ENCODE assay signal across 24 cellular contexts in genomic region chr20:43533060-43533459, GRCh38. TPM values are rescaled to one million over a fixed set of nuclear protein-coding genes. Genes with fewer than 3 reads are reported as not detected.
DNase-seq lines count a peak whose midpoint lies in the region; ATAC-seq and TF ChIP-seq lines count a peak whose summit lies in the region.
"Had no signal": no experiment of that assay in that cellular context is flagged by ENCODE, and none has a peak within 500 bp of the region (broad histone marks: within the 10 kb centered on the region; RNA-seq: fewer than 3 reads in every experiment).

No MANE protein-coding gene starts in this region.

- H3K4me3 Mint-ChIP-seq in chondrocyte (ENCODE audit: unreplicated experiment) = no peak overlapping the region
- H3K4me3 Mint-ChIP-seq: activated naive CD8-positive, alpha-beta T cell treated with anti-CD3 and anti-CD28 coated beads, Interleukin-2, amount 10 ng/mL, durations not matched to agents 7 days and 5 days; central memory CD8-positive, alpha-beta T cell; stimulated activated naive B cell treated with anti-CD40 and anti-IgM and Interleukin-4, amounts not matched to agents 10 μg/mL and 1 μg/mL and 100 μg/mL, for 72 hours had no signal

- H3K9me3 Mint-ChIP-seq in chondrocyte (ENCODE audit: low read depth) = no peaks in the 10 kb centered on the region
- no peaks in the 10 kb centered on the region for H3K9me3 Mint-ChIP-seq in activated naive CD4-positive, alpha-beta T cell treated with anti-CD3 and anti-CD28 coated beads, Interleukin-2, amount 50 U/mL, for 72 hours
- H3K9me3 Mint-ChIP-seq: activated naive CD8-positive, alpha-beta T cell treated with anti-CD3 and anti-CD28 coated beads, Interleukin-2, amount 10 ng/mL, durations not matched to agents 7 days and 5 days; central memory CD8-positive, alpha-beta T cell; stimulated activated naive B cell treated with anti-CD40 and anti-IgM and Interleukin-4, amounts not matched to agents 10 μg/mL and 1 μg/mL and 100 μg/mL, for 72 hours had no signal

- H3K27me3 Mint-ChIP-seq in chondrocyte (ENCODE audit: low read depth) = no peaks in the 10 kb centered on the region
- H3K27me3 Mint-ChIP-seq: activated naive CD8-positive, alpha-beta T cell treated with anti-CD3 and anti-CD28 coated beads, Interleukin-2, amount 10 ng/mL, durations not matched to agents 7 days and 5 days; central memory CD8-positive, alpha-beta T cell had no signal

- no peaks in the 10 kb centered on the region for H3K4me1 Mint-ChIP-seq in chondrocyte (ENCODE audit: low read depth)
- H3K4me1 Mint-ChIP-seq: activated naive CD8-positive, alpha-beta T cell treated with anti-CD3 and anti-CD28 coated beads, Interleukin-2, amount 10 ng/mL, durations not matched to agents 7 days and 5 days; central memory CD8-positive, alpha-beta T cell had no signal

- in situ Hi-C loops in GM13977 (cut with MboI; ENCODE audit: low pct_unique_long_range_greater_than_20kb, low sequenced_read_pairs, unreplicated experiment) = loop anchor here (10.0 to 25.0 kb wide), 2 partner anchors 162 to 554 kb away; no protein-coding TSS in a partner anchor

- TF ChIP-seq CTCF in chondrocyte (IDR thresholded peaks at IDR 0.05) = no peak
- no peak for TF ChIP-seq CTCF in GM13977 (IDR thresholded peaks at IDR 0.05; ENCODE audit: extremely low read depth, insufficient read depth, missing control alignments)

- no peak overlapping the region for H3K27ac Mint-ChIP-seq in chondrocyte (ENCODE audit: unreplicated experiment)
- no peak overlapping the region for H3K27ac Mint-ChIP-seq in activated naive CD4-positive, alpha-beta T cell treated with anti-CD3 and anti-CD28 coated beads, Interleukin-2, amount 50 U/mL, for 72 hours
- H3K27ac Mint-ChIP-seq: activated naive CD8-positive, alpha-beta T cell treated with anti-CD3 and anti-CD28 coated beads, Interleukin-2, amount 10 ng/mL, durations not matched to agents 7 days and 5 days; stimulated activated naive B cell treated with anti-CD40 and anti-IgM and Interleukin-4, amounts not matched to agents 10 μg/mL and 1 μg/mL and 100 μg/mL, for 72 hours had no signal

- ATAC-seq in HG03354 (IDR thresholded peaks at IDR 0.05; ENCODE audit: poor library complexity, severe bottlenecking, unreplicated experiment) = no peak
- ATAC-seq in activated naive CD4-positive, alpha-beta T cell treated with anti-CD3 and anti-CD28 coated beads, Interleukin-2, amount 50 U/mL, for 72 hours = no peak
- ATAC-seq: HCT116; stimulated activated naive B cell treated with anti-CD40 and anti-IgM and Interleukin-4, amounts not matched to agents 10 μg/mL and 1 μg/mL and 100 μg/mL, for 72 hours had no signal

- peaks cover 4% of the 10 kb centered on the region for H3K36me3 Mint-ChIP-seq in chondrocyte (ENCODE audit: low read depth)
- no peaks in the 10 kb centered on the region for H3K36me3 Mint-ChIP-seq in activated naive CD4-positive, alpha-beta T cell treated with anti-CD3 and anti-CD28 coated beads, Interleukin-2, amount 50 U/mL, for 72 hours

- DNase-seq in AG08395 (ENCODE audit: low spot score) = peak; percentile 32
- peak; percentile 86 for DNase-seq in HCEC 1CT
- peak; percentile 20 for DNase-seq in chondrocyte (ENCODE audit: low spot score)
- DNase-seq in middle frontal gyrus (ENCODE audit: extremely low spot score, low spot score) = peak; percentile 25
- DNase-seq in cerebellum (ENCODE audit: low spot score) = no peak
- no peak for DNase-seq in activated naive CD4-positive, alpha-beta T cell treated with anti-CD3 and anti-CD28 coated beads, Interleukin-2, amount 50 U/mL, for 72 hours (ENCODE audit: low spot score in 2 of 2)
- no peak for DNase-seq in GM13977 (ENCODE audit: low spot score)
- DNase-seq: activated CD4-positive, alpha-beta T cell treated with anti-CD3 and anti-CD28 coated beads for 4 hours; activated CD8-positive, alpha-beta memory T cell treated with anti-CD3 and anti-CD28 coated beads for 24 hours; activated effector memory CD4-positive, alpha-beta T cell treated with anti-CD3 and anti-CD28 coated beads, Interleukin-2, amount 50 U/mL, for 16 hours; activated naive CD8-positive, alpha-beta T cell treated with anti-CD3 and anti-CD28 coated beads, Interleukin-2, amount 10 ng/mL, durations not matched to agents 7 days and 5 days; activated T-cell treated with anti-CD3 and anti-CD28 coated beads, Interleukin-2, amount 50 U/mL, for 1 hour; dorsolateral prefrontal cortex; GDM1; Karpas-422; NCI-H1694; sigmoid colon; stimulated activated CD4-positive, alpha-beta T cell treated with anti-CD3 and anti-CD28 coated beads, Interleukin-4, amount 100 ng/mL, for 4 hours; stimulated activated naive B cell treated with anti-CD40 and anti-IgM and Interleukin-4, amounts not matched to agents 10 μg/mL and 1 μg/mL and 100 μg/mL, for 72 hours; uterus had no signal

RNA-seq across cellular contexts. Expression of gene L3MBTL1, which starts 25.6 kb away (rescaled TPM):
- total RNA-seq in chondrocyte (11.2 to 17.0 TPM (median 11.6 TPM) in 3 replicates), cerebellum (43.2 TPM)
- 10 to 100 TPM in 1 of 2 donors, 1 to 10 TPM in 1; 9.1 to 15.3 TPM for total RNA-seq in activated naive CD4-positive, alpha-beta T cell treated with anti-CD3 and anti-CD28 coated beads, Interleukin-2, amount 50 U/mL, for 72 hours

RNA-seq across cellular contexts. Expression of gene SGK2, which starts 25.8 kb away (rescaled TPM):
- total RNA-seq in chondrocyte = 0.45 to 2.1 TPM (median 0.54 TPM) in 3 replicates
- 2.3 TPM for total RNA-seq in cerebellum
- total RNA-seq in activated naive CD4-positive, alpha-beta T cell treated with anti-CD3 and anti-CD28 coated beads, Interleukin-2, amount 50 U/mL, for 72 hours = under 1 TPM; 0.59 to 0.82 TPM
- total RNA-seq: lung microvascular endothelial cell had no signal

RNA-seq across cellular contexts. Expression of gene IFT52, which starts 57.7 kb away (rescaled TPM):
- total RNA-seq in chondrocyte (38.9 to 41.1 TPM (median 39.8 TPM) in 3 replicates), cerebellum (46.0 TPM)
- total RNA-seq in activated naive CD4-positive, alpha-beta T cell treated with anti-CD3 and anti-CD28 coated beads, Interleukin-2, amount 50 U/mL, for 72 hours = 10 to 100 TPM; 15.4 to 15.5 TPM

Comparison
In these comparisons a context has a peak if more than half of its experiments do, and no peak if none do; other contexts are left out.
1. DNase-seq: peak in AG08395 (single experiment), HCEC 1CT (single experiment), chondrocyte (single experiment) and middle frontal gyrus (single experiment); none in cerebellum (single experiment), activated naive CD4-positive, alpha-beta T cell treated with anti-CD3 and anti-CD28 coated beads, Interleukin-2, amount 50 U/mL, for 72 hours (0 of 2) and GM13977 (single experiment).